ENCODE assay signal across 8 cellular contexts in the genomic region with DNA sequence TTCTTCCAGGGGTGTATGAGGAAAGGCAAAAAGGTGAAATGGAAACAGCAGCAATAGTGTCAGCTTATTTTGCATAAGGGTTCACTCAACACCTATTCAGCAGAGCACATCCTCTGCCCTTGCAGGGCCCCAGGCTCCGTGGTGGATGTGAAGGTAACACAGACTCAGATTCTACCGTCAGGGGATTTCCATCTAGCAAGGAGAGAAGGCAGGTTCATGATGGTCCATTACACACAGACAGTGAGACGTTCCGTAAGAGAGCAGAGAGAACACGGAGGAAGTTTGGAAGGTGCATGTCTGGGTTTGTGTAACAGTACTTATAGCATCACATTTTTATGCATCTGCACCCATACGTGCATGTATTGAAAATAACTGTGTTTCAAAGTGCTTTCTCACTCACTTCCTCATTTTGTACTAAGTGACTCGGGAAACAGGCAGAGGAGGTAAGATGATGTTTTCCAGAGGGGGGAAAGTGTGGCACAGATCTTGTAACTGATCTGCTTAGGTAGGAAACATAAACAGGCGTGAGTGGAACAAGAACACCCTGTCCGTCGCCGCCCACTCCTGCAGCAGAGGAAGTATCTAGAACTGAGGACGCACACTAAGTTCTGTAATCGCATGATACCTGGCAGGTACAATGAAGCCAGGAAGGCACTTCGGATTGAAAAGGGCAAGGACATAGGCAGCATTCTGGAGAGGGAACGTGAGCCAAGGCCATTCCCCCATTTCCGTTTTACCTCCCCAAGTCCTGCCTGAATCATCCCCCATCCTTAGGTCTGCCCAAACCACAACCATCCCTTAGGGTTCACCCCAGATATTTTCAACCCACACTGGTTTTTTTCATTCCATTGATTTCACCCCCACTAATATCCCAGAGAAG. TPM values are rescaled to one million over a fixed set of nuclear protein-coding genes. Genes with fewer than 3 reads are reported as not detected.
DNase-seq lines count a peak whose midpoint lies in the region; ATAC-seq and TF ChIP-seq lines count a peak whose summit lies in the region.

No MANE protein-coding gene starts in this region.

- no peaks in the 10 kb centered on the region for H3K9me3 Mint-ChIP-seq in activated T-cell treated with anti-CD3 and anti-CD28 coated beads, Interleukin-2, amount 50 U/mL, for 72 hours

- peak; percentile 31 to 47 for DNase-seq in activated T-cell treated with anti-CD3 and anti-CD28 coated beads, Interleukin-2, amount 50 U/mL, for 72 hours
- no peak for DNase-seq in activated T-cell treated with anti-CD3 and anti-CD28 coated beads, Interleukin-2, amount 50 U/mL, for 1 hour
- peak; percentile 14 for DNase-seq in HCEC 1CT
- DNase-seq in NB4 (ENCODE audit: low read depth): peak; percentile 9
- DNase-seq in trophoblast cell: no peak
- no peak for DNase-seq in medulla oblongata (ENCODE audit: extremely low spot score)
- DNase-seq in T1000 (lab: John Stamatoyannopoulos, UW): no peak

- H3K9ac ChIP-seq in endocrine pancreas (ENCODE audit: control insufficient read depth, insufficient read depth, low read length) (peak overlapping the region; percentile 66), trophoblast cell (ENCODE audit: low read length) (peak overlapping the region; percentile 9)

- no peak overlapping the region for H2BK12ac ChIP-seq in trophoblast cell (ENCODE audit: low read length)

- no peak overlapping the region for H3K23ac ChIP-seq in trophoblast cell (ENCODE audit: low read length)

- no peak overlapping the region for H4K91ac ChIP-seq in trophoblast cell (ENCODE audit: low read depth, low read length)

- H3K36me3 Mint-ChIP-seq in activated T-cell treated with anti-CD3 and anti-CD28 coated beads, Interleukin-2, amount 50 U/mL, for 72 hours (ENCODE audit: insufficient read depth in 2 of 2): peaks cover 0 to 6% of the 10 kb centered on the region in 2 donors

- no peak overlapping the region for H2BK5ac ChIP-seq in trophoblast cell (ENCODE audit: low read depth, low read length, poor library complexity)

- no peak overlapping the region for H3K27ac Mint-ChIP-seq in activated T-cell treated with anti-CD3 and anti-CD28 coated beads, Interleukin-2, amount 50 U/mL, for 72 hours

- no peak overlapping the region for H3K4ac ChIP-seq in trophoblast cell (ENCODE audit: low read depth, low read length)

- H3K4me3 Mint-ChIP-seq in activated T-cell treated with anti-CD3 and anti-CD28 coated beads, Interleukin-2, amount 50 U/mL, for 72 hours: peak overlapping the region; percentile 53 to 65

- H4K12ac ChIP-seq in trophoblast cell (ENCODE audit: low read depth, low read length): no peak overlapping the region

- no peak overlapping the region for H3K18ac ChIP-seq in trophoblast cell (ENCODE audit: low read length)

- H3K27ac ChIP-seq in trophoblast cell (ENCODE audit: low read depth, low read length): no peak overlapping the region

- H3K4me3 ChIP-seq in NB4 (ENCODE audit: low read depth, low read length) (no peak overlapping the region), endocrine pancreas (ENCODE audit: control insufficient read depth, insufficient read depth, low read length) (peak overlapping the region; percentile 70), trophoblast cell (ENCODE audit: low read depth, low read length) (peak overlapping the region; percentile 79)

- H2BK120ac ChIP-seq in trophoblast cell (ENCODE audit: insufficient read depth, low read length, poor library complexity): no peak overlapping the region

- H3K14ac ChIP-seq in trophoblast cell (ENCODE audit: low read length): no peak overlapping the region

- WGBS in trophoblast cell (ENCODE audit: extremely low coverage, insufficient coverage, insufficient read length): no CpG with 5 or more reads among the region's 16 CpGs

- H3K9me3 ChIP-seq in endocrine pancreas (ENCODE audit: control insufficient read depth, low read length) (no peaks in the 10 kb centered on the region), trophoblast cell (ENCODE audit: insufficient read depth, low read depth, low read length) (no peaks in the 10 kb centered on the region)

- H3K27me3 ChIP-seq in endocrine pancreas (ENCODE audit: control insufficient read depth, insufficient read depth, low read length): no peaks in the 10 kb centered on the region
- no peaks in the 10 kb centered on the region for H3K27me3 ChIP-seq in trophoblast cell (ENCODE audit: insufficient read depth, low read length)

- peaks cover 66% of the 10 kb centered on the region for H3K27me3 Mint-ChIP-seq in activated T-cell treated with anti-CD3 and anti-CD28 coated beads, Interleukin-2, amount 50 U/mL, for 72 hours (ENCODE audit: low read depth)

- H3K79me2 ChIP-seq in trophoblast cell (ENCODE audit: control insufficient read depth, insufficient read depth, low read length, poor library complexity): no peaks in the 10 kb centered on the region

- H3K79me1 ChIP-seq in trophoblast cell (ENCODE audit: low read length): peaks cover 9% of the 10 kb centered on the region

- H3K4me2 ChIP-seq in trophoblast cell (ENCODE audit: low read length): peak overlapping the region; percentile 88

- H3K36me3 ChIP-seq in endocrine pancreas (ENCODE audit: control insufficient read depth, insufficient read depth, low read length) (no peaks in the 10 kb centered on the region), trophoblast cell (ENCODE audit: control insufficient read depth in 1 of 2, insufficient read depth in 2 of 2, low read length in 2 of 2) (no peaks in the 10 kb centered on the region)

- H3K4me1 ChIP-seq in endocrine pancreas (ENCODE audit: control insufficient read depth, insufficient read depth, low read length) (no peaks in the 10 kb centered on the region), trophoblast cell (ENCODE audit: control insufficient read depth in 1 of 2, insufficient read depth in 2 of 2, low read length in 2 of 2) (peaks cover 8 to 15% of the 10 kb centered on the region in 2 experiments)

- H2AK5ac ChIP-seq in trophoblast cell (ENCODE audit: low read length): no peak overlapping the region

- no peak for TF ChIP-seq POLR2A in NB4 (IDR thresholded peaks at IDR 0.05; ENCODE audit: extremely low read depth, insufficient read length)

- H2AFZ ChIP-seq in trophoblast cell (ENCODE audit: insufficient read depth, low read length, poor library complexity): peak overlapping the region; percentile 46

- no peak for TF ChIP-seq CTCF in NB4 (IDR thresholded peaks at IDR 0.05; ENCODE audit: low read depth, low read length)

- peak; percentile 89 to 90 for ATAC-seq in activated T-cell treated with anti-CD3 and anti-CD28 coated beads, Interleukin-2, amount 50 U/mL, for 72 hours (replicated peaks in 1 of 2)

- peak overlapping the region; percentile 69 for H4K8ac ChIP-seq in trophoblast cell (ENCODE audit: low read depth, low read length)

- H3K4me1 Mint-ChIP-seq in activated T-cell treated with anti-CD3 and anti-CD28 coated beads, Interleukin-2, amount 50 U/mL, for 72 hours (ENCODE audit: low read depth): peaks cover 14% of the 10 kb centered on the region

RNA-seq across cellular contexts. Expression of gene ENO4, which starts 1.0 kb away (rescaled TPM):
- total RNA-seq in activated T-cell treated with anti-CD3 and anti-CD28 coated beads, Interleukin-2, amount 50 U/mL, for 72 hours: not detected
- polyA plus RNA-seq in trophoblast cell (2013): 0.11 and 0.21 TPM in 2 replicates

Comparison
In these comparisons a context has a peak if more than half of its experiments do, and no peak if none do; other contexts are left out.
1. DNase-seq: peak in activated T-cell treated with anti-CD3 and anti-CD28 coated beads, Interleukin-2, amount 50 U/mL, for 72 hours (2 of 2), HCEC 1CT (single experiment) and NB4 (single experiment); none in activated T-cell treated with anti-CD3 and anti-CD28 coated beads, Interleukin-2, amount 50 U/mL, for 1 hour (single experiment), trophoblast cell (0 of 2), medulla oblongata (single experiment) and T1000 (single experiment).